In the genomic region with DNA sequence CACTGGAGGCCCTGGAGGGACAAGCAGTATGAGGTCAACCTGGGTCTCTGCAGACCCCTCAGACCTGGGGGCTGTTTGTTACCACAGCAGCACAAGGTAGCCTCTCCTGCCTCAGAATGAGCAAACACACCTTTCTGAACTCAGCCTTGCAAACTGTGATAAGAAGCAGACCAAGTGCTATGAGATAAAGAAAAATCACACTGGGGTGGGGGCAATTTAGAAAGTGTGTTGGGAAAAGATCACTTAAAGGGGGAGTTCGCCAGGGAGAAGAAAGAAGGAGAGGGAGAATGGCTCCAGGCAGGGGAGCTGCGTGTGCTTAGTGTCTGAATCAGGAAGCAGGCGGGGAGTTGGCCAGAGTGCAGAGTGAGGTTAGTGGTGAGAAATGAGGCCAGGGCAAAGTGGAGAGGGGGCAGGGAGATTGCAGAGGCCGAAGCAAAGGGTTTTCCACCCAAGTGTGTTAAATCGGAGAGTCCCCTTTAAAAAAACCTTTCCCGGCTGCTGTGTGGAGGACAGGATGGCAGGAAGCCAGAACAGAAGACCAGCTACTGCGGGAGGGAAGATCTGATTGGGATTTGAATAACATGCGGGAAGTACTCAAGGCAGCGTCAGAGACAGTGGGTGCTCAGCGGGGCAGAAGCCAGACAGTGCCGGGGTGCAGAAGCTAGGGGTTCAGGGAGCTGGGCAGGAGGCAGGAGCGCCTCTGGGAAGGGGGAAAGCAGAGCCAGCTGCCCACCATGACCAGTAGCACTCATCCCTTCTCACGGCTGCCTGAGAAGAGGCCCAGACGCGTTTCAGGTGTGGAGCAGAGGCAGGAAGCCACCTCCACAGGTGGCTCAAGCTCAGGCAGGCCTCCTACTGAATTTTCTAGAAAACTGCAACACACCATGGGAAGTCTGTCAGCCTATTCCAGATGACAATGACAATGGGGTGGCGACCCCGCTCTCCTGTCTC, we compare ENCODE assay signal across 8 cellular contexts. TPM values are rescaled to one million over a fixed set of nuclear protein-coding genes. Genes with fewer than 3 reads are reported as not detected.
DNase-seq lines count a peak whose midpoint lies in the region; ATAC-seq and TF ChIP-seq lines count a peak whose summit lies in the region.

No MANE protein-coding gene starts in this region.

- H3K36me3 ChIP-seq in Panc1 (ENCODE audit: control insufficient read depth, insufficient read depth, low read length) (no peaks in the 10 kb centered on the region), hepatocyte (replicated peaks; ENCODE audit: insufficient read depth, low read depth) (no peaks in the 10 kb centered on the region), rectal smooth muscle tissue (ENCODE audit: control insufficient read depth, insufficient read depth, low read length) (no peaks in the 10 kb centered on the region)

- POLR2A ChIA-PET in Panc1 (lab: Charles Lee), result interaction anchor here (0.6 kb wide), 2 partner anchors 140 to 420 kb away, joined by 3 read pairs; no protein-coding TSS in a partner anchor

- H3K4me3 ChIP-seq in Panc1 (ENCODE audit: low read depth in 2 of 2, low read length in 2 of 2) (peak overlapping the region in 1 of 2 experiments; percentile 15; a peak in 2 of 4 replicates), hepatocyte (no peak overlapping the region), rectal smooth muscle tissue (ENCODE audit: low read length) (peak overlapping the region; percentile 44)

- BruUV-seq in Panc1 (replicated peaks; lab: Mats Ljungman, UMichigan), result no TSS peak

- peaks cover 45% of the 10 kb centered on the region for H3K4me1 ChIP-seq in Panc1 (ENCODE audit: control insufficient read depth, insufficient read depth, low read length)
- peaks cover 20% of the 10 kb centered on the region for H3K4me1 ChIP-seq in hepatocyte (ENCODE audit: insufficient read depth)
- peaks cover 8% of the 10 kb centered on the region for H3K4me1 ChIP-seq in rectal smooth muscle tissue (ENCODE audit: control insufficient read depth, insufficient read depth, low read length)

- H3K27ac ChIP-seq in Panc1 (ENCODE audit: low read length) (peak overlapping the region; percentile 81), hepatocyte (peak overlapping the region; percentile 81), rectal smooth muscle tissue (ENCODE audit: low read depth, low read length) (peak overlapping the region; percentile 64)

- intact Hi-C loops in Panc1 (cut with micrococcal nuclease; ENCODE audit: unreplicated experiment), result no loop called here

- H2AFZ ChIP-seq in hepatocyte, result peak overlapping the region; percentile 52

- peak overlapping the region; percentile 64 for H3K4me2 ChIP-seq in hepatocyte

- DNase-seq in G401 (ENCODE audit: low spot score), result peak; percentile 53
- peak; percentile 83 for DNase-seq in HT-29 (ENCODE audit: low spot score)
- DNase-seq in Panc1 (ENCODE audit: low read depth, low spot score), result no peak
- peak; percentile 87 for DNase-seq in astrocyte of the hippocampus (ENCODE audit: low read depth, low spot score)
- peak; percentile 81 for DNase-seq in hepatocyte (ENCODE audit: low spot score)
- DNase-seq in GM19240 (ENCODE audit: insufficient read length, low spot score), result no peak
- DNase-seq in NK-92 (lab: John Stamatoyannopoulos, UW; ENCODE audit: unreplicated experiment), result no peak

- no peaks in the 10 kb centered on the region for H3K9me3 ChIP-seq in Panc1 (ENCODE audit: control insufficient read depth, insufficient read depth, low read depth, low read length)
- H3K9me3 ChIP-seq in hepatocyte (ENCODE audit: low read depth), result no peaks in the 10 kb centered on the region

- TF ChIP-seq CTCF in Panc1 (IDR thresholded peaks at IDR 0.05) (no peak), hepatocyte (IDR thresholded peaks at IDR 0.05; ENCODE audit: poor library complexity) (peak; percentile 18)

- CTCF ChIA-PET in Panc1 (lab: Charles Lee), result interaction anchor here (0.7 kb wide), 1 partner anchor 90 kb away, joined by 3 read pairs; no protein-coding TSS in a partner anchor

- ATAC-seq in Panc1, result peak; percentile 69

- no peak overlapping the region for H3K9ac ChIP-seq in rectal smooth muscle tissue (ENCODE audit: low read length)

- H3K27me3 ChIP-seq in Panc1 (ENCODE audit: control insufficient read depth, insufficient read depth, low read length), result no peaks in the 10 kb centered on the region
- H3K27me3 ChIP-seq in hepatocyte, result no peaks in the 10 kb centered on the region
- no peaks in the 10 kb centered on the region for H3K27me3 ChIP-seq in rectal smooth muscle tissue (ENCODE audit: control insufficient read depth, insufficient read depth, low read length)

- WGBS in hepatocyte (ENCODE audit: low lambda C conversion rate, missing lambda C conversion rate), result 26% methylated on average over 17 of the region's 17 CpGs

- H3K79me2 ChIP-seq in hepatocyte, result no peaks in the 10 kb centered on the region

- H4K20me1 ChIP-seq in hepatocyte (ENCODE audit: insufficient read depth, poor library complexity, severe bottlenecking), result no peaks in the 10 kb centered on the region

- H3K9me2 ChIP-seq in hepatocyte (replicated peaks; ENCODE audit: insufficient read depth), result no peaks in the 10 kb centered on the region

- in situ Hi-C loops in G401 (cut with HindIII; ENCODE audit: low sequenced_read_pairs) (no loop called here), Panc1 (cut with HindIII; ENCODE audit: low pct_unique_long_range_greater_than_20kb, low sequenced_read_pairs) (no loop called here)

RNA-seq across cellular contexts. Expression of a gene that starts 9.0 kb away (rescaled TPM):
- 30.6 and 47.6 TPM in 2 replicates for total RNA-seq in G401 (2014; rRNA removed; shearing (Covaris generic))
- total RNA-seq in HT-29 (2014; rRNA removed; shearing (Covaris generic)), result 0.39 TPM in 1 of 2 replicates, not detected in the other
- total RNA-seq in Panc1 (2021; ENCODE audit: unreplicated experiment) (53.8 TPM), hepatocyte (10.4 and 15.5 TPM in 2 replicates)
- 65.5 TPM for polyA plus RNA-seq in Panc1 (2012; ENCODE audit: insufficient read length)
- 13.5 and 18.5 TPM in 2 replicates for polyA plus RNA-seq in hepatocyte

Comparison
In these comparisons a context has a peak if more than half of its experiments do, and no peak if none do; other contexts are left out.
1. DNase-seq: peak in G401 (single experiment), HT-29 (single experiment), astrocyte of the hippocampus (single experiment) and hepatocyte (single experiment); none in Panc1 (single experiment), GM19240 (single experiment) and NK-92 (single experiment).
2. Peak in every context shown above with its lines, with median percentiles within 50 percentile points of each other: H3K27ac ChIP-seq.